Comparison of ENCODE assay signal across 2 cellular contexts in the genomic region with DNA sequence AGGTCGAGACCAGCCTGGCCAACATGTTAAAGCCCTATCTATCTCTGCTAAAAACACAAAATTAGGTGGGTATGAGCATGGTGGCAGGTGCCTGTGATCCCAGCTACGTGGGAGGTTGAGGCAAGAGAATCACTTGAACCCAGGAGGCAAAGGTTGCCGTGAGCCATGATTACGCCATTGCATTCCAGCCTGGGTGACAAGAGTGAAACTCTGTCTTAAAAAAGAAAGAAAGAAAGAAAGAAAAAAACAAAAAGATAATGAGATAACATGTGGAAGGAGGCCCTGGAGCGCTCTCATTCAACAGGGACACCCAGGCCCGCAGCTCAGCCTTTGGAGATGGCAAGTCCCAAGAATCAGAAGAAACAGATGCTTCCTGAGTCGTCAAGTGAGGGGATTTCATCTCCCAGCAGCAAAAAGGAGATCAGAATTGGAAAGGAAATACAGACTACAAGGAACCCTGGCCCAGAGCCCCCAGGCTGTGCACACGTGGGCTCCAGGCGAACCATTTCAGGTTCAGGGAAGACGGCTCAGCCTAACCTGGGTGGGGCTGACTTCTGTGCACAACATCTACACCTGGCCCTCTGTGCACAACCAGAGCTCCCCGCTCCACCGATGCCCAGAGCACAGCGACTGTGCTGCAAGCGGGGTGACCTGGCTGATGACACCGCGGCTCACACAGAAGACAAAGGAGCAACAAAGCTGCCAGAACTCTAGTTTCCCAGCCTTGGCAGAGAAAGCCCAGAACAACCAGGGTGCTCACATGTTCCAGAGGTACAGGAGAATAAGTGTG.
TF ChIP-seq lines count a peak whose summit lies in the region.

No MANE protein-coding gene starts in this region.

TF ChIP-seq in IMR-90, 13 proteins besides CTCF, POLR2A, EP300 and RAD21 (continued from another document):
- TF ChIP-seq MAFK (IDR thresholded peaks at IDR 0.05; ENCODE audit: low read depth, low read length): no peak
- TF ChIP-seq CHD1 (IDR thresholded peaks at IDR 0.05; ENCODE audit: low read depth, low read length): no peak
- no peak for TF ChIP-seq FOS (IDR thresholded peaks at IDR 0.05; ENCODE audit: low read depth, low read length)
- TF ChIP-seq, protein P1, sequence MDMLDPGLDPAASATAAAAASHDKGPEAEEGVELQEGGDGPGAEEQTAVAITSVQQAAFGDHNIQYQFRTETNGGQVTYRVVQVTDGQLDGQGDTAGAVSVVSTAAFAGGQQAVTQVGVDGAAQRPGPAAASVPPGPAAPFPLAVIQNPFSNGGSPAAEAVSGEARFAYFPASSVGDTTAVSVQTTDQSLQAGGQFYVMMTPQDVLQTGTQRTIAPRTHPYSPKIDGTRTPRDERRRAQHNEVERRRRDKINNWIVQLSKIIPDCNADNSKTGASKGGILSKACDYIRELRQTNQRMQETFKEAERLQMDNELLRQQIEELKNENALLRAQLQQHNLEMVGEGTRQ (IDR thresholded peaks at IDR 0.05; ENCODE audit: low read depth, low read length): no peak
- TF ChIP-seq RCOR1 (IDR thresholded peaks at IDR 0.05; ENCODE audit: insufficient replicate concordance, low read length): no peak
- TF ChIP-seq MXI1 (IDR thresholded peaks at IDR 0.05; ENCODE audit: borderline replicate concordance, low read depth, low read length): no peak
- no peak for TF ChIP-seq ELK1 (IDR thresholded peaks at IDR 0.05; ENCODE audit: borderline replicate concordance, low read depth, low read length)
- no peak for TF ChIP-seq RFX5 (IDR thresholded peaks at IDR 0.05; ENCODE audit: low read depth, low read length)

TF ChIP-seq in liver, 16 proteins besides CTCF, POLR2A, EP300 and RAD21 (continued from another document):
- TF ChIP-seq GABPA (IDR thresholded peaks at IDR 0.05 in 1 of 2, conservative IDR thresholded peaks at IDR 0.05 in 1 of 2): no peak
